In the genomic region with DNA sequence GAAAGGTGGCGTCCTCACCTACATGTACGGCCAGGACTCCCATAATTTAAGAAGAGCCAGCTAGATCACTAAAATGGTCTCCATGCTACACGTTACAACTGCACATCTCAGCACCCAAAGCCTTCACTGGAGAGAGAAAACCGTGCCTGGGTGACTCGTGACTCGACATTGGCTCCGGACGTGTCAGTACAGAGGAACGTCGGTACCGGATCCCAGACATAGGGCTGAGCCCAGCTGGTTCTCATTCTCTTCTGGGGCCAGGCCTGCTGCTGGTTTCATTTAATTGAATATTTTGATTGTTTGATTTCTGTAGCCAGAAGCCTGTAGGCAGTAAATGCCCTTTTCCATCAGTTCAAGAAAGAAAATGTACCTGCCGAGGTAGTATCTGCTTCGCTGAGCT, we compare ENCODE assay signal across 7 cellular contexts.
DNase-seq lines count a peak whose midpoint lies in the region; ATAC-seq and TF ChIP-seq lines count a peak whose summit lies in the region.

No MANE protein-coding gene starts in this region.

- H3K18ac ChIP-seq in IMR-90 (ENCODE audit: low read depth, low read length), result peak overlapping the region; percentile 81

- peak overlapping the region; percentile 71 for H3K23ac ChIP-seq in IMR-90 (ENCODE audit: low read depth, low read length)

- no peak for TF ChIP-seq RAD21 in IMR-90 (IDR thresholded peaks at IDR 0.05; ENCODE audit: low read length)

- peak overlapping the region; percentile 13 for H3K9ac ChIP-seq in IMR-90 (ENCODE audit: low read depth, low read length)

- H3K4me3 ChIP-seq in IMR-90 (ENCODE audit: insufficient read depth, low read depth, low read length), result no peak overlapping the region

- intact Hi-C loops in IMR-90 (cut with micrococcal nuclease), result loop anchor here (1.0 to 10.0 kb wide), 15 partner anchors 83 to 1580 kb away; a partner anchor contains a TSS

- no peak overlapping the region for H3K4me3 Mint-ChIP-seq in stimulated activated memory B cell treated with anti-CD40 and anti-IgM and Interleukin-4, amounts not matched to agents 10 μg/mL and 1 μg/mL and 100 μg/mL, for 72 hours

- peak overlapping the region; percentile 56; the same call in 1 of the 2 replicates for H3K56ac ChIP-seq in IMR-90 (ENCODE audit: extremely low read depth, insufficient read depth, low read length)

- dilution Hi-C loops in IMR-90 (cut with HindIII; ENCODE audit: low sequenced_read_pairs, unreplicated experiment), result no loop called here

- no peaks in the 10 kb centered on the region for H3K36me3 ChIP-seq in IMR-90 (ENCODE audit: control insufficient read depth, insufficient read depth, low read length)

- peaks cover 3% of the 10 kb centered on the region; the same call in 1 of the 2 replicates for H3K9me3 ChIP-seq in IMR-90 (ENCODE audit: control insufficient read depth, insufficient read depth, low read length)

- H4K20me1 ChIP-seq in IMR-90 (ENCODE audit: insufficient read depth, low read length), result no peaks in the 10 kb centered on the region

- H3K9me3 Mint-ChIP-seq in stimulated activated memory B cell treated with anti-CD40 and anti-IgM and Interleukin-4, amounts not matched to agents 10 μg/mL and 1 μg/mL and 100 μg/mL, for 72 hours, result peaks cover 8% of the 10 kb centered on the region

- DNase-seq in IMR-90, result peak; percentile 72
- no peak for DNase-seq in epithelial cell of prostate (ENCODE audit: low read depth, low spot score)
- DNase-seq in NCI-H1092 (lab: John Stamatoyannopoulos, UW), result no peak
- DNase-seq in SIG-M5 treated with dmso at 0.1 percent for 504 hours (lab: John Stamatoyannopoulos, UW; ENCODE audit: unreplicated experiment), result no peak

- H4K5ac ChIP-seq in IMR-90 (ENCODE audit: low read depth, low read length), result peak overlapping the region; percentile 92

- peaks cover 8% of the 10 kb centered on the region for H3K36me3 Mint-ChIP-seq in stimulated activated memory B cell treated with anti-CD40 and anti-IgM and Interleukin-4, amounts not matched to agents 10 μg/mL and 1 μg/mL and 100 μg/mL, for 72 hours

- H3K27me3 ChIP-seq in IMR-90 (ENCODE audit: control insufficient read depth, insufficient read depth, low read length), result no peaks in the 10 kb centered on the region

- H3K4me1 ChIP-seq in IMR-90 (ENCODE audit: control insufficient read depth, insufficient read depth, low read length), result peaks cover 9% of the 10 kb centered on the region

- peak overlapping the region; percentile 63 for H3K14ac ChIP-seq in IMR-90 (replicated peaks; ENCODE audit: low read depth, low read length)

- no peak overlapping the region for H3K27ac Mint-ChIP-seq in stimulated activated memory B cell treated with anti-CD40 and anti-IgM and Interleukin-4, amounts not matched to agents 10 μg/mL and 1 μg/mL and 100 μg/mL, for 72 hours

- H3K27me3 Mint-ChIP-seq in stimulated activated memory B cell treated with anti-CD40 and anti-IgM and Interleukin-4, amounts not matched to agents 10 μg/mL and 1 μg/mL and 100 μg/mL, for 72 hours, result peaks cover 11% of the 10 kb centered on the region

- no peak for TF ChIP-seq POLR2A in IMR-90 (IDR thresholded peaks at IDR 0.05; ENCODE audit: low read depth, low read length)

- peak overlapping the region; percentile 66 for H2BK5ac ChIP-seq in IMR-90 (ENCODE audit: low read depth, low read length, poor library complexity, severe bottlenecking)

- H3K9me1 ChIP-seq in IMR-90 (ENCODE audit: insufficient read depth, low read length), result peaks cover 8% of the 10 kb centered on the region

- no TSS peak for BruUV-seq in IMR-90 (replicated peaks; lab: Mats Ljungman, UMichigan)

- in situ Hi-C loops in IMR-90 (cut with MboI; ENCODE audit: low sequenced_read_pairs), result loop anchor here (5.0 to 25.0 kb wide), 8 partner anchors 282 to 1582 kb away; a partner anchor contains a TSS

- H3K27ac ChIP-seq in IMR-90 (ENCODE audit: insufficient read depth, low read length) (peak overlapping the region; percentile 53), epithelial cell of prostate (peak overlapping the region; percentile 38)

- peak overlapping the region; percentile 16; the same call in 1 of the 2 replicates for H3K4me2 ChIP-seq in IMR-90 (ENCODE audit: low read depth, low read length)

- H2BK15ac ChIP-seq in IMR-90 (ENCODE audit: low read depth, low read length), result peak overlapping the region; percentile 61; the same call in 2 of the 3 replicates

- H4K8ac ChIP-seq in IMR-90 (ENCODE audit: low read depth in 2 of 2, low read length in 2 of 2), result peak overlapping the region; percentile 53 to 59

- H3K4me1 Mint-ChIP-seq in stimulated activated memory B cell treated with anti-CD40 and anti-IgM and Interleukin-4, amounts not matched to agents 10 μg/mL and 1 μg/mL and 100 μg/mL, for 72 hours, result no peaks in the 10 kb centered on the region

- no peak for TF ChIP-seq CTCF in IMR-90 (conservative IDR thresholded peaks at IDR 0.05; ENCODE audit: low read depth, low read length)

- H2BK120ac ChIP-seq in IMR-90 (ENCODE audit: low read depth, low read length), result peak overlapping the region; percentile 85

- H2BK20ac ChIP-seq in IMR-90 (ENCODE audit: low read depth, low read length), result peak overlapping the region; percentile 98

- POLR2A ChIA-PET in IMR-90 (lab: Charles Lee; ENCODE audit: unreplicated experiment), result no interaction called here

- 42% methylated on average over 6 of the region's 13 CpGs; no CpG with 5 or more reads in 1 of the 2 experiments for WGBS in IMR-90 (ENCODE audit: extremely low coverage in 2 of 2, insufficient read length in 1 of 2), 2 experiments

- peak overlapping the region; percentile 92 for H4K91ac ChIP-seq in IMR-90 (ENCODE audit: insufficient read depth, low read depth, low read length)

- CTCF ChIA-PET in IMR-90 (lab: Yijun Ruan, JAX), result interaction anchor here (0.6 to 2.5 kb wide), 38 partner anchors 10 to 1586 kb away, joined by 3 to 24 read pairs (median 4); a partner anchor contains a TSS

- peak overlapping the region; percentile 92 for H2AK9ac ChIP-seq in IMR-90 (replicated peaks; ENCODE audit: low read depth, low read length, poor library complexity)

- H3K79me1 ChIP-seq in IMR-90 (ENCODE audit: low read depth in 1 of 2, low read length in 2 of 2), result 0 out of 4 replicates have a peak, but pooled peaks cover 0 to 4% of the 10 kb centered on the region in 2 experiments

- H2AK5ac ChIP-seq in IMR-90 (ENCODE audit: low read depth, low read length), result peak overlapping the region; percentile 95

- peak overlapping the region; percentile 85 for H2AFZ ChIP-seq in IMR-90 (replicated peaks; ENCODE audit: low read length, poor library complexity)

- peak overlapping the region; percentile 95 for H3K4ac ChIP-seq in IMR-90 (ENCODE audit: low read depth, low read length)

- ATAC-seq in GM19372 (IDR thresholded peaks at IDR 0.05; ENCODE audit: low read depth, unreplicated experiment) (peak; percentile 35), IMR-90 (ENCODE audit: low read depth) (peak; percentile 72), HG02571 (IDR thresholded peaks at IDR 0.05; ENCODE audit: unreplicated experiment) (no peak)
- peak; percentile 5 for ATAC-seq in stimulated activated memory B cell treated with anti-CD40 and anti-IgM and Interleukin-4, amounts not matched to agents 10 μg/mL and 1 μg/mL and 100 μg/mL, for 72 hours

TF ChIP-seq in IMR-90, 13 proteins besides CTCF, POLR2A, EP300 and RAD21:
- TF ChIP-seq BHLHE40 (IDR thresholded peaks at IDR 0.05; ENCODE audit: low read depth, low read length), result peak; percentile 62
- TF ChIP-seq FOS (IDR thresholded peaks at IDR 0.05; ENCODE audit: low read depth, low read length), result no peak
TF ChIP-seq in IMR-90: peak in this region for 1.
